1 cellular context compared by ENCODE assay signal in the genomic region with DNA sequence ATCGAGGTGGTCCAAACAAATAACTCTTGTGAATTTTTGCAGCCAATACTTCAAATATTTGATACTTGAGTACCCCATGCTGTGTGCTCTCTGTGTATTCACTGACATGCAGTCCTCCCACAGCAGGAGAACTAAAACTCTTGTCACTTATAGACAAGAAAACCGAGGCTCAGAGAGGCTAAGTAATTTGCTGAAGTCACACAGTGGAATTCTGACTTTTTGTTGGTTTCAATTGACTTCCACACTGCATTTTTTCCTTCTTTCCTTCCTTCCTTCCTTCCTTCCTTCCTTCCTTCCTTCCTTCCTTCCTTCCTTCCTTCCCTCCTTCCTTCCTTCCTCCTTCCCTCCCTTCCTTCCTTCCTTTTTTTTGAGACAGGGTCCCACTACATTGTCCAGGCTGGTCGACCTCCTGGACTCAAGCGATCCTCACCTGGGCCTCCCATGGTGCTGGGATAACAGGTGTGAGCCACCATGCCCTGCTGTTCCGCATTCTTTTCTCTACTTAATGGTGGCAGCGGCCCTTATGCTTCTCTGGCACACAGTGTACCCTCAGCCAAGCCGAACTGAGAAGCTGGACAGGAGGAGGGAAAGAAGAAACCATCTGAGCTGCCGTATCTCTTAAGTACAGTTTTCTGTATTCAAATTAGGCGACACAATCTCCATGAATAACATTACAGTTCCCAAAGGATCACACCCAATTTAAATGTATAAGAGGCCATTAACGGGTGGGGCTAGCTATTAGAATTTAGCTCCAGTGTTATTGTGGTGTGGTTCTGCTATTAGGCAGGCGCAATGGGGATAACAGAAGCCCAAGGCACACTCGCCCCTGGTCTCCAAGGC.
TF ChIP-seq lines count a peak whose summit lies in the region.

No MANE protein-coding gene starts in this region.

TF ChIP-seq in GM12878, 131 proteins besides CTCF, POLR2A, EP300 and RAD21 (continued from another document):
- TF ChIP-seq FOXM1 (IDR thresholded peaks at IDR 0.05; ENCODE audit: low read depth, low read length) (no peak), MYB (IDR thresholded peaks at IDR 0.05; ENCODE audit: borderline replicate concordance, low read depth, low read length) (no peak), E2F4 (IDR thresholded peaks at IDR 0.05; ENCODE audit: low read depth, low read length) (no peak), USF2 (IDR thresholded peaks at IDR 0.05; ENCODE audit: borderline replicate concordance, low read depth, low read length) (no peak), CBFB (IDR thresholded peaks at IDR 0.05; ENCODE audit: low read depth) (no peak), EGR1 (IDR thresholded peaks at IDR 0.05; ENCODE audit: borderline replicate concordance in 1 of 2, low read depth in 2 of 2, low read length in 2 of 2) (0 out of 3 replicates have a peak, but pooled peaks of 1 of the 2 experiments have one; percentile 6), ZSCAN29 (IDR thresholded peaks at IDR 0.05) (no peak), CEBPB (IDR thresholded peaks at IDR 0.05; ENCODE audit: borderline replicate concordance in 1 of 2, low read depth in 2 of 2, low read length in 2 of 2) (no peak), ZBTB4 (CRISPR knock-in tag; IDR thresholded peaks at IDR 0.05) (no peak), ZNF217 (IDR thresholded peaks at IDR 0.05) (0 out of 2 replicates have a peak, but pooled peaks have one; percentile 49), GABPA (IDR thresholded peaks at IDR 0.05; ENCODE audit: low read depth) (no peak), RELA (IDR thresholded peaks at IDR 0.05; ENCODE audit: borderline replicate concordance, partially characterized antibody) (no peak), TCF3 (IDR thresholded peaks at IDR 0.05; ENCODE audit: borderline replicate concordance, insufficient read depth, low read depth, low read length) (no peak), DPF2 (IDR thresholded peaks at IDR 0.05) (no peak), E2F8 (IDR thresholded peaks at IDR 0.05; ENCODE audit: low read depth, partially characterized antibody) (no peak), SIN3A (IDR thresholded peaks at IDR 0.05; ENCODE audit: low read depth, low read length) (no peak), KLF5 (IDR thresholded peaks at IDR 0.05; ENCODE audit: partially characterized antibody) (no peak), TARDBP (IDR thresholded peaks at IDR 0.05; ENCODE audit: borderline replicate concordance) (no peak), KDM1A (IDR thresholded peaks at IDR 0.05; ENCODE audit: borderline replicate concordance) (no peak), TCF12 (IDR thresholded peaks at IDR 0.05; ENCODE audit: low read depth, low read length) (no peak), ZNF622 (IDR thresholded peaks at IDR 0.05) (no peak), YBX1 (IDR thresholded peaks at IDR 0.05) (no peak), MYC (IDR thresholded peaks at IDR 0.05; ENCODE audit: insufficient read depth, insufficient read length, insufficient replicate concordance, low read length, severe bottlenecking) (no peak), HDGF (IDR thresholded peaks at IDR 0.05) (peak; percentile 31; the same call in 1 of the 2 replicates), NRF1 (conservative IDR thresholded peaks at IDR 0.05; ENCODE audit: low read depth, low read length) (no peak), ATF7 (IDR thresholded peaks at IDR 0.05; ENCODE audit: low read depth) (no peak)
- TF ChIP-seq, protein P1, sequence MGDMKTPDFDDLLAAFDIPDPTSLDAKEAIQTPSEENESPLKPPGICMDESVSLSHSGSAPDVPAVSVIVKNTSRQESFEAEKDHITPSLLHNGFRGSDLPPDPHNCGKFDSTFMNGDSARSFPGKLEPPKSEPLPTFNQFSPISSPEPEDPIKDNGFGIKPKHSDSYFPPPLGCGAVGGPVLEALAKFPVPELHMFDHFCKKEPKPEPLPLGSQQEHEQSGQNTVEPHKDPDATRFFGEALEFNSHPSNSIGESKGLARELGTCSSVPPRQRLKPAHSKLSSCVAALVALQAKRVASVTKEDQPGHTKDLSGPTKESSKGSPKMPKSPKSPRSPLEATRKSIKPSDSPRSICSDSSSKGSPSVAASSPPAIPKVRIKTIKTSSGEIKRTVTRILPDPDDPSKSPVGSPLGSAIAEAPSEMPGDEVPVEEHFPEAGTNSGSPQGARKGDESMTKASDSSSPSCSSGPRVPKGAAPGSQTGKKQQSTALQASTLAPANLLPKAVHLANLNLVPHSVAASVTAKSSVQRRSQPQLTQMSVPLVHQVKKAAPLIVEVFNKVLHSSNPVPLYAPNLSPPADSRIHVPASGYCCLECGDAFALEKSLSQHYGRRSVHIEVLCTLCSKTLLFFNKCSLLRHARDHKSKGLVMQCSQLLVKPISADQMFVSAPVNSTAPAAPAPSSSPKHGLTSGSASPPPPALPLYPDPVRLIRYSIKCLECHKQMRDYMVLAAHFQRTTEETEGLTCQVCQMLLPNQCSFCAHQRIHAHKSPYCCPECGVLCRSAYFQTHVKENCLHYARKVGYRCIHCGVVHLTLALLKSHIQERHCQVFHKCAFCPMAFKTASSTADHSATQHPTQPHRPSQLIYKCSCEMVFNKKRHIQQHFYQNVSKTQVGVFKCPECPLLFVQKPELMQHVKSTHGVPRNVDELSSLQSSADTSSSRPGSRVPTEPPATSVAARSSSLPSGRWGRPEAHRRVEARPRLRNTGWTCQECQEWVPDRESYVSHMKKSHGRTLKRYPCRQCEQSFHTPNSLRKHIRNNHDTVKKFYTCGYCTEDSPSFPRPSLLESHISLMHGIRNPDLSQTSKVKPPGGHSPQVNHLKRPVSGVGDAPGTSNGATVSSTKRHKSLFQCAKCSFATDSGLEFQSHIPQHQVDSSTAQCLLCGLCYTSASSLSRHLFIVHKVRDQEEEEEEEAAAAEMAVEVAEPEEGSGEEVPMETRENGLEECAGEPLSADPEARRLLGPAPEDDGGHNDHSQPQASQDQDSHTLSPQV (IDR thresholded peaks at IDR 0.05) = no peak
- TF ChIP-seq, protein P2, sequence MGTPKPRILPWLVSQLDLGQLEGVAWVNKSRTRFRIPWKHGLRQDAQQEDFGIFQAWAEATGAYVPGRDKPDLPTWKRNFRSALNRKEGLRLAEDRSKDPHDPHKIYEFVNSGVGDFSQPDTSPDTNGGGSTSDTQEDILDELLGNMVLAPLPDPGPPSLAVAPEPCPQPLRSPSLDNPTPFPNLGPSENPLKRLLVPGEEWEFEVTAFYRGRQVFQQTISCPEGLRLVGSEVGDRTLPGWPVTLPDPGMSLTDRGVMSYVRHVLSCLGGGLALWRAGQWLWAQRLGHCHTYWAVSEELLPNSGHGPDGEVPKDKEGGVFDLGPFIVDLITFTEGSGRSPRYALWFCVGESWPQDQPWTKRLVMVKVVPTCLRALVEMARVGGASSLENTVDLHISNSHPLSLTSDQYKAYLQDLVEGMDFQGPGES (IDR thresholded peaks at IDR 0.05) = no peak
- TF ChIP-seq, protein P3, sequence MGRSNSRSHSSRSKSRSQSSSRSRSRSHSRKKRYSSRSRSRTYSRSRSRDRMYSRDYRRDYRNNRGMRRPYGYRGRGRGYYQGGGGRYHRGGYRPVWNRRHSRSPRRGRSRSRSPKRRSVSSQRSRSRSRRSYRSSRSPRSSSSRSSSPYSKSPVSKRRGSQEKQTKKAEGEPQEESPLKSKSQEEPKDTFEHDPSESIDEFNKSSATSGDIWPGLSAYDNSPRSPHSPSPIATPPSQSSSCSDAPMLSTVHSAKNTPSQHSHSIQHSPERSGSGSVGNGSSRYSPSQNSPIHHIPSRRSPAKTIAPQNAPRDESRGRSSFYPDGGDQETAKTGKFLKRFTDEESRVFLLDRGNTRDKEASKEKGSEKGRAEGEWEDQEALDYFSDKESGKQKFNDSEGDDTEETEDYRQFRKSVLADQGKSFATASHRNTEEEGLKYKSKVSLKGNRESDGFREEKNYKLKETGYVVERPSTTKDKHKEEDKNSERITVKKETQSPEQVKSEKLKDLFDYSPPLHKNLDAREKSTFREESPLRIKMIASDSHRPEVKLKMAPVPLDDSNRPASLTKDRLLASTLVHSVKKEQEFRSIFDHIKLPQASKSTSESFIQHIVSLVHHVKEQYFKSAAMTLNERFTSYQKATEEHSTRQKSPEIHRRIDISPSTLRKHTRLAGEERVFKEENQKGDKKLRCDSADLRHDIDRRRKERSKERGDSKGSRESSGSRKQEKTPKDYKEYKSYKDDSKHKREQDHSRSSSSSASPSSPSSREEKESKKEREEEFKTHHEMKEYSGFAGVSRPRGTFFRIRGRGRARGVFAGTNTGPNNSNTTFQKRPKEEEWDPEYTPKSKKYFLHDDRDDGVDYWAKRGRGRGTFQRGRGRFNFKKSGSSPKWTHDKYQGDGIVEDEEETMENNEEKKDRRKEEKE (IDR thresholded peaks at IDR 0.05) = no peak
